Comparison of ENCODE assay signal across 18 cellular contexts in the genomic region with DNA sequence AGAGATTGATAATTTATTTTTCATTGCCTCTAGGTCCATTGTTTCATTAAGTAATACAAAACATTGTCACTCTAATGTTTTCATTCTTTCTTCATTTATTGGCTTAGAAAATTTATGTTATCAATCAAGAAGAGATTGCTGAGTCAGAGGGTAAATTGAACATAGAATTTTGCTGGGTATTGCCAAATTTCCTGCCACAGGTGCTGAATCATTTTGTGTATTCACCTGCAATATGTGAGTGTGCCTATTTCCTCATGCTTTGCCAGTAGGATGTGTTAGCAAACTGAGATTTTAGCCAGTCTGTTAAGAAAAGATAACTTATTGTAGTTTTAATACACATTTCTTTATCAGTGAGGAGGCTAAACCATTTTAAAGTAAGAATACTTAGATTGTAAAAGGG. TPM values are rescaled to one million over a fixed set of nuclear protein-coding genes. Genes with fewer than 3 reads are reported as not detected.
DNase-seq lines count a peak whose midpoint lies in the region; ATAC-seq, FAIRE-seq and TF ChIP-seq lines count a peak whose summit lies in the region.
"Had no signal": no experiment of that assay in that cellular context is flagged by ENCODE, and none has a peak within 500 bp of the region (broad histone marks: within the 10 kb centered on the region; RNA-seq: fewer than 3 reads in every experiment).

No MANE protein-coding gene starts in this region.

- no peak overlapping the region for H2AFZ ChIP-seq in HepG2 (ENCODE audit: low read length)

- H3K79me2 ChIP-seq in HepG2 (ENCODE audit: insufficient read depth, low read length) = peaks cover 15% of the 10 kb centered on the region

- H3K4me3 ChIP-seq in LNCaP clone FGC (ENCODE audit: low read depth, low read length) (no peak overlapping the region), bronchial epithelial cell (ENCODE audit: low read depth, low read length) (no peak overlapping the region), HepG2 (replicated peaks in 1 of 3; ENCODE audit: insufficient read depth in 1 of 3, low read depth in 2 of 3, low read length in 3 of 3) (no peak overlapping the region), Caco-2 (ENCODE audit: low read depth, low read length) (no peak overlapping the region)

- no peak overlapping the region for H3K27ac ChIP-seq in HepG2 (ENCODE audit: extremely low read length, insufficient read depth, low read length)
- H3K27ac ChIP-seq: brain microvascular endothelial cell had no signal

- H3K36me3 Mint-ChIP-seq in Caco-2 (ENCODE audit: insufficient read depth, unreplicated experiment) = no peaks in the 10 kb centered on the region

- BruUV-seq in HepG2 (replicated peaks; lab: Mats Ljungman, UMichigan) (no TSS peak), Caco-2 (replicated peaks; lab: Mats Ljungman, UMichigan) (no TSS peak)

- no peak for ATAC-seq in HepG2
- ATAC-seq in GM18868 (IDR thresholded peaks at IDR 0.05; ENCODE audit: unreplicated experiment) = no peak
- ATAC-seq: SK-N-SH treated with all-trans-retinoic acid at 6 μM for 48 hours had no signal

- H3K4me1 Mint-ChIP-seq in Caco-2 (ENCODE audit: low read depth, unreplicated experiment) = peaks cover 20% of the 10 kb centered on the region
- H3K4me1 Mint-ChIP-seq: neural crest cell had no signal

- H3K4me2 ChIP-seq in HepG2 (ENCODE audit: low read depth, low read length) = no peak overlapping the region

- no peak overlapping the region for H3K27ac Mint-ChIP-seq in Caco-2 (ENCODE audit: unreplicated experiment)

- intact Hi-C loops in HepG2 (cut with micrococcal nuclease; ENCODE audit: unreplicated experiment) = no loop called here
- intact Hi-C loops in Caco-2 (cut with micrococcal nuclease; ENCODE audit: unreplicated experiment) = no loop called here

- no peaks in the 10 kb centered on the region for H3K9me3 Mint-ChIP-seq in Caco-2 (ENCODE audit: unreplicated experiment)
- H3K9me3 Mint-ChIP-seq: neural crest cell had no signal

- no peak for TF ChIP-seq RAD21 in HepG2 (CRISPR knock-in tag; IDR thresholded peaks at IDR 0.05)

- CTCF ChIA-PET in HepG2 (lab: Yijun Ruan, JAX; ENCODE audit: low intra/inter-chr PET ratio, low total read pairs) (no interaction called here), Caco-2 (lab: Charles Lee) (no interaction called here)

- H3K27me3 ChIP-seq in bronchial epithelial cell (ENCODE audit: control insufficient read depth, insufficient read depth, low read length) (no peaks in the 10 kb centered on the region), HepG2 (ENCODE audit: control insufficient read depth in 1 of 2, insufficient read depth in 2 of 2, low read length in 2 of 2) (no peaks in the 10 kb centered on the region), Caco-2 (replicated peaks; ENCODE audit: control insufficient read depth, insufficient read depth, low read length) (no peaks in the 10 kb centered on the region)
- H3K27me3 ChIP-seq: brain microvascular endothelial cell had no signal

- POLR2A ChIA-PET in HepG2 (lab: Yijun Ruan, JAX) = no interaction called here
- POLR2A ChIA-PET in Caco-2 (lab: Charles Lee) = no interaction called here

- no peak for TF ChIP-seq CTCF in LNCaP clone FGC (IDR thresholded peaks at IDR 0.05; ENCODE audit: control insufficient read depth, extremely low read depth, insufficient read depth)
- TF ChIP-seq CTCF in bronchial epithelial cell (IDR thresholded peaks at IDR 0.05; ENCODE audit: insufficient read depth, low read length, severe bottlenecking) = no peak
- no peak for TF ChIP-seq CTCF in HepG2 (CRISPR knock-in tag; IDR thresholded peaks at IDR 0.05)
- TF ChIP-seq CTCF in Caco-2 (IDR thresholded peaks at IDR 0.05; ENCODE audit: insufficient read depth in 1 of 2, low read depth in 1 of 2, low read length in 1 of 2, severe bottlenecking in 1 of 2, unreplicated experiment in 1 of 2) = no peak

- in situ Hi-C loops in HepG2 (cut with HindIII; ENCODE audit: extremely low pct_ligation_motif_present, low pct_unique_long_range_greater_than_20kb) = no loop called here

- H3K9me3 ChIP-seq in HepG2 (ENCODE audit: low read length) (no peaks in the 10 kb centered on the region), Caco-2 (no peaks in the 10 kb centered on the region)

- no peak overlapping the region for H3K4me3 Mint-ChIP-seq in Caco-2 (ENCODE audit: unreplicated experiment)
- H3K4me3 Mint-ChIP-seq: neural crest cell had no signal

- no peak overlapping the region for H3K9ac ChIP-seq in HepG2 (ENCODE audit: insufficient read depth, low read depth, low read length)

- H3K36me3 ChIP-seq in bronchial epithelial cell (ENCODE audit: control insufficient read depth, insufficient read depth, low read length) (no peaks in the 10 kb centered on the region), HepG2 (replicated peaks in 1 of 2; ENCODE audit: control insufficient read depth in 1 of 2, insufficient read depth in 2 of 2, low read length in 2 of 2) (peaks cover 2 to 7% of the 10 kb centered on the region in 2 experiments; a peak in 3 of 5 replicates), Caco-2 (ENCODE audit: control insufficient read depth, insufficient read depth, low read length) (no peaks in the 10 kb centered on the region)
- H3K36me3 ChIP-seq: brain microvascular endothelial cell had no signal

- no peak for TF ChIP-seq EP300 in HepG2 (IDR thresholded peaks at IDR 0.05; ENCODE audit: low read depth in 2 of 2, low read length in 2 of 2)
- TF ChIP-seq EP300 in HepG2 (CRISPR knock-in tag; IDR thresholded peaks at IDR 0.05; ENCODE audit: borderline replicate concordance) = no peak

- TF ChIP-seq POLR2A in HepG2 (IDR thresholded peaks at IDR 0.05; ENCODE audit: insufficient read depth in 1 of 2, low read depth in 2 of 2, low read length in 2 of 2) = no peak

- DNase-seq in DMS53 treated with DMSO at 0.1 percent for 48 hours (lab: John Stamatoyannopoulos, UW; ENCODE audit: unreplicated experiment) (peak; percentile 3), LNCaP clone FGC (ENCODE audit: low read depth) (peak; percentile 22), bronchial epithelial cell (ENCODE audit: low read depth) (peak; percentile 93), HepG2 (ENCODE audit: low spot score) (no peak), NCI-H510A (lab: John Stamatoyannopoulos, UW) (no peak), NCI-H1092 (lab: John Stamatoyannopoulos, UW) (no peak), Caco-2 (no peak)
- DNase-seq: activated gamma-delta T cell, brain microvascular endothelial cell, cortex of kidney, NCI-H1048, NCI-H2029 treated with DMSO at 0.1 percent for 48 hours, NCI-H446 had no signal

- FAIRE-seq in bronchial epithelial cell (lab: Jason Lieb, UNC) (no peak), HepG2 (lab: Jason Lieb, UNC) (no peak)
- FAIRE-seq: H1, urothelium cell line had no signal

- H3K27me3 Mint-ChIP-seq in Caco-2 (ENCODE audit: insufficient read depth, unreplicated experiment) = no peaks in the 10 kb centered on the region

- H4K20me1 ChIP-seq in HepG2 (ENCODE audit: insufficient read depth, low read length) = no peaks in the 10 kb centered on the region; the same call in none of the 2 replicates

- H3K4me1 ChIP-seq in HepG2 (ENCODE audit: insufficient read depth, low read length) = peaks cover 20% of the 10 kb centered on the region
- no peaks in the 10 kb centered on the region for H3K4me1 ChIP-seq in Caco-2

RNA-seq across cellular contexts. Expression of gene MARCHF5, which starts 38.0 kb away (rescaled TPM):
- 23.2 and 26.8 TPM in 2 replicates for total RNA-seq in bronchial epithelial cell
- total RNA-seq in HepG2 (2016; rRNA removed; fragmentation: Illumina TruSeq; extraction: Trizol) = 21.0 and 34.7 TPM in 2 replicates
- total RNA-seq in HepG2 (2016; cell fraction: cytosol; rRNA removed; fragmentation: Illumina TruSeq; extraction: Trizol; ENCODE audit: low read depth) = 3.3 TPM in 2 replicates
- 19.7 and 32.2 TPM in 2 replicates for total RNA-seq in HepG2 (2016; cell fraction: insoluble cytoplasmic fraction; rRNA removed; fragmentation: Illumina TruSeq; extraction: Trizol)
- 9.9 and 11.9 TPM in 2 replicates for total RNA-seq in HepG2 (2016; cell fraction: membrane; rRNA removed; fragmentation: Illumina TruSeq; extraction: Trizol)
- 16.5 and 17.8 TPM in 2 replicates for total RNA-seq in HepG2 (2016; cell fraction: nucleus; rRNA removed; fragmentation: Illumina TruSeq; extraction: Trizol)
- 18.6 and 19.4 TPM in 2 replicates for polyA plus RNA-seq in HepG2 (2011; rRNA removed)
- polyA plus RNA-seq in HepG2 (2011; cell fraction: cytosol; rRNA removed) = 10.8 and 16.2 TPM in 2 replicates
- 23.2 and 32.1 TPM in 2 replicates for polyA plus RNA-seq in HepG2 (2011; cell fraction: nucleus; rRNA removed)
- polyA plus RNA-seq in HepG2 (2012) = 44.4 and 46.6 TPM in 2 replicates
- polyA plus RNA-seq in HepG2 (2016; cell fraction: cytosol; fragmentation: Illumina TruSeq; extraction: Trizol; ENCODE audit: low read depth) = 4.4 and 4.6 TPM in 2 replicates
- polyA plus RNA-seq in HepG2 (2016; cell fraction: insoluble cytoplasmic fraction; fragmentation: Illumina TruSeq; extraction: Trizol; ENCODE audit: low read depth) = 37.6 and 41.9 TPM in 2 replicates
- 8.6 and 11.3 TPM in 2 replicates for polyA plus RNA-seq in HepG2 (2016; cell fraction: membrane; fragmentation: Illumina TruSeq; extraction: Trizol; ENCODE audit: low read depth)
- 27.4 and 27.8 TPM in 2 replicates for polyA plus RNA-seq in HepG2 (2016; cell fraction: nucleus; fragmentation: Illumina TruSeq; extraction: Trizol; ENCODE audit: insufficient read depth, low read depth)
- polyA minus RNA-seq in HepG2 (2011; rRNA and poly(A)+ RNA removed; ENCODE audit: low replicate concordance) = 4.2 and 9.1 TPM in 2 replicates
- polyA minus RNA-seq in HepG2 (2011; cell fraction: cytosol; rRNA and poly(A)+ RNA removed) = 8.9 and 10.0 TPM in 2 replicates
- polyA minus RNA-seq in HepG2 (2011; cell fraction: nucleus; rRNA and poly(A)+ RNA removed) = 23.0 and 32.8 TPM in 2 replicates
- 30.4 and 33.9 TPM in 2 replicates for total RNA-seq in Caco-2 (2022)

RNA-seq across cellular contexts. Expression of gene CPEB3, which starts 38.1 kb away (rescaled TPM):
- total RNA-seq in bronchial epithelial cell (2.4 and 3.3 TPM in 2 replicates), HepG2 (2016; rRNA removed; fragmentation: Illumina TruSeq; extraction: Trizol) (0.66 and 0.88 TPM in 2 replicates), Caco-2 (2022) (2.3 TPM in 2 replicates)
- total RNA-seq in HepG2 (2016; cell fraction: cytosol; rRNA removed; fragmentation: Illumina TruSeq; extraction: Trizol; ENCODE audit: low read depth) = 0.30 and 0.35 TPM in 2 replicates
- total RNA-seq in HepG2 (2016; cell fraction: insoluble cytoplasmic fraction; rRNA removed; fragmentation: Illumina TruSeq; extraction: Trizol) = 0.48 and 0.65 TPM in 2 replicates
- 0.28 and 0.31 TPM in 2 replicates for total RNA-seq in HepG2 (2016; cell fraction: membrane; rRNA removed; fragmentation: Illumina TruSeq; extraction: Trizol)
- total RNA-seq in HepG2 (2016; cell fraction: nucleus; rRNA removed; fragmentation: Illumina TruSeq; extraction: Trizol) = 1.1 TPM in 2 replicates
- polyA plus RNA-seq in HepG2 (2011; rRNA removed) = 0.67 and 0.70 TPM in 2 replicates
- 0.31 and 0.51 TPM in 2 replicates for polyA plus RNA-seq in HepG2 (2011; cell fraction: cytosol; rRNA removed)
- polyA plus RNA-seq in HepG2 (2011; cell fraction: nucleus; rRNA removed) = 2.0 and 2.3 TPM in 2 replicates
- 1.3 and 1.8 TPM in 2 replicates for polyA plus RNA-seq in HepG2 (2012)
- polyA plus RNA-seq in HepG2 (2016; cell fraction: cytosol; fragmentation: Illumina TruSeq; extraction: Trizol; ENCODE audit: low read depth) = 0.01 TPM in 1 of 2 replicates, not detected in the other
- polyA plus RNA-seq in HepG2 (2016; cell fraction: insoluble cytoplasmic fraction; fragmentation: Illumina TruSeq; extraction: Trizol; ENCODE audit: low read depth) = 0.78 and 0.79 TPM in 2 replicates
- 0.10 and 0.11 TPM in 2 replicates for polyA plus RNA-seq in HepG2 (2016; cell fraction: membrane; fragmentation: Illumina TruSeq; extraction: Trizol; ENCODE audit: low read depth)
- 1.2 and 1.6 TPM in 2 replicates for polyA plus RNA-seq in HepG2 (2016; cell fraction: nucleus; fragmentation: Illumina TruSeq; extraction: Trizol; ENCODE audit: insufficient read depth, low read depth)
- 2.5 and 2.8 TPM in 2 replicates for polyA minus RNA-seq in HepG2 (2011; rRNA and poly(A)+ RNA removed; ENCODE audit: low replicate concordance)
- polyA minus RNA-seq in HepG2 (2011; cell fraction: cytosol; rRNA and poly(A)+ RNA removed) = 1.3 and 1.8 TPM in 2 replicates
- 4.7 and 4.8 TPM in 2 replicates for polyA minus RNA-seq in HepG2 (2011; cell fraction: nucleus; rRNA and poly(A)+ RNA removed)

Comparison
In these comparisons a context has a peak if more than half of its experiments do, and no peak if none do; other contexts are left out.
1. DNase-seq: peak in DMS53 treated with DMSO at 0.1 percent for 48 hours (single experiment), LNCaP clone FGC (single experiment) and bronchial epithelial cell (single experiment); none in HepG2 (single experiment), NCI-H510A (single experiment), NCI-H1092 (single experiment) and Caco-2 (0 of 2).